Comparison of ENCODE assay signal across 8 cellular contexts in genomic region chr20:57398231-57398821, GRCh38. TPM values are rescaled to one million over a fixed set of nuclear protein-coding genes. Genes with fewer than 3 reads are reported as not detected.
DNase-seq lines count a peak whose midpoint lies in the region; ATAC-seq and TF ChIP-seq lines count a peak whose summit lies in the region.

No MANE protein-coding gene starts in this region.

- H3K4me3 Mint-ChIP-seq in CD8-positive, alpha-beta memory T cell, result peak overlapping the region; percentile 75 to 91 (median 86)

- H3K27me3 ChIP-seq in CD8-positive, alpha-beta memory T cell (ENCODE audit: insufficient read depth, low read length, poor library complexity, severe bottlenecking), result no peaks in the 10 kb centered on the region

- TF ChIP-seq CTCF in RWPE1 (conservative IDR thresholded peaks at IDR 0.05; ENCODE audit: low read depth), result no peak

- intact Hi-C loops in left ventricle myocardium superior (cut with micrococcal nuclease), result no loop called here

- H3K36me3 ChIP-seq in CD8-positive, alpha-beta memory T cell (ENCODE audit: insufficient read depth, low read length), result peaks cover 75% of the 10 kb centered on the region

- peaks cover 98% of the 10 kb centered on the region for H3K4me1 ChIP-seq in CD8-positive, alpha-beta memory T cell (ENCODE audit: insufficient read depth, low read length)

- H3K27ac ChIP-seq in CD8-positive, alpha-beta memory T cell (ENCODE audit: low read depth, low read length), result peak overlapping the region; percentile 76
- no peak overlapping the region for H3K27ac ChIP-seq in RWPE1

- POLR2A ChIA-PET in CD8-positive, alpha-beta memory T cell (lab: Charles Lee), result interaction anchor here (0.5 to 3.1 kb wide), 18 partner anchors 8 to 1254 kb away, joined by 3 to 33 read pairs (median 4); partner anchors contain the start of gene ZBP1
- POLR2A ChIA-PET in RWPE1 (lab: Yijun Ruan, JAX; ENCODE audit: low non-redundant PET), result interaction anchor here (1.2 kb wide), 1 partner anchor 38 kb away, joined by 3 read pairs; no protein-coding TSS in a partner anchor

- no peaks in the 10 kb centered on the region for H3K9me3 ChIP-seq in CD8-positive, alpha-beta memory T cell (ENCODE audit: low read length)

- peak overlapping the region; percentile 56 for H3K4me3 ChIP-seq in CD8-positive, alpha-beta memory T cell (ENCODE audit: low read length)

- peak; percentile 86 to 97 (median 96) for DNase-seq in CD8-positive, alpha-beta memory T cell
- DNase-seq in Kasumi-1 (lab: John Stamatoyannopoulos, UW), result peak; percentile 22 to 27
- DNase-seq in activated CD8-positive, alpha-beta memory T cell treated with anti-CD3 and anti-CD28 coated beads, Interleukin-2, amount 50 U/mL, for 1 hour (ENCODE audit: extremely low read depth), result peak; percentile 88
- DNase-seq in left ventricle myocardium superior, result peak; percentile 67
- peak; percentile 77 to 87 for DNase-seq in stimulated activated CD4-positive, alpha-beta T cell treated with anti-CD3 and anti-CD28 coated beads, Interleukin-4, amount 100 ng/mL, for 4 hours
- DNase-seq in RWPE1 (ENCODE audit: low spot score), result no peak
- no peak for DNase-seq in cerebellar nuclear complex (lab: John Stamatoyannopoulos, UW)

- peaks cover 12 to 94% (median 15%) of the 10 kb centered on the region in 3 donors for H3K36me3 Mint-ChIP-seq in CD8-positive, alpha-beta memory T cell

- peaks cover 84 to 99% (median 87%) of the 10 kb centered on the region in 3 donors for H3K4me1 Mint-ChIP-seq in CD8-positive, alpha-beta memory T cell

- peaks cover 0 to 3% (median 0%) of the 10 kb centered on the region in 5 donors for H3K9me3 Mint-ChIP-seq in CD8-positive, alpha-beta memory T cell

- H3K27me3 Mint-ChIP-seq in CD8-positive, alpha-beta memory T cell, result peaks cover 0 to 23% of the 10 kb centered on the region in 2 donors

- H3K27ac Mint-ChIP-seq in CD8-positive, alpha-beta memory T cell, result peak overlapping the region; percentile 95 to 100 (median 98)

- peak; percentile 54 for ATAC-seq in GM21423 (IDR thresholded peaks at IDR 0.05; ENCODE audit: unreplicated experiment)
- peak; percentile 3 for ATAC-seq in left ventricle myocardium superior

- CTCF ChIA-PET in CD8-positive, alpha-beta memory T cell (lab: Charles Lee), result interaction anchor here (0.8 to 7.5 kb wide), 20 partner anchors 9 to 221 kb away, joined by 3 to 67 read pairs (median 6); partner anchors contain the start of genes RBM38 and ZBP1
- CTCF ChIA-PET in RWPE1 (lab: Yijun Ruan, JAX), result interaction anchor here (0.7 to 2.1 kb wide), 3 partner anchors 21 to 97 kb away, joined by 3 to 8 read pairs (median 3); no protein-coding TSS in a partner anchor

RNA-seq across cellular contexts. Expression of gene RBM38, which starts 7.1 kb away (rescaled TPM):
- total RNA-seq in CD8-positive, alpha-beta memory T cell, result 100 to 1,000 TPM; 101 to 107 TPM
- polyA plus RNA-seq in CD8-positive, alpha-beta memory T cell, result 94.4 TPM
- 89.3 TPM for total RNA-seq in left ventricle myocardium superior

RNA-seq across cellular contexts. Expression of gene RAE1, which starts 47.3 kb away (rescaled TPM):
- total RNA-seq in CD8-positive, alpha-beta memory T cell, result 10 to 100 TPM; 50.2 to 52.8 TPM
- polyA plus RNA-seq in CD8-positive, alpha-beta memory T cell, result 40.7 TPM
- total RNA-seq in left ventricle myocardium superior, result 15.1 TPM

Comparison
In these comparisons a context has a peak if more than half of its experiments do, and no peak if none do; other contexts are left out.
1. DNase-seq: peak in CD8-positive, alpha-beta memory T cell (5 of 5), Kasumi-1 (2 of 2), activated CD8-positive, alpha-beta memory T cell treated with anti-CD3 and anti-CD28 coated beads, Interleukin-2, amount 50 U/mL, for 1 hour (single experiment), left ventricle myocardium superior (single experiment) and stimulated activated CD4-positive, alpha-beta T cell treated with anti-CD3 and anti-CD28 coated beads, Interleukin-4, amount 100 ng/mL, for 4 hours (2 of 2); none in RWPE1 (single experiment) and cerebellar nuclear complex (0 of 2).